Comparison of ENCODE assay signal across 22 cellular contexts in genomic region chr2:206198677-206199076, GRCh38. TPM values are rescaled to one million over a fixed set of nuclear protein-coding genes. Genes with fewer than 3 reads are reported as not detected.
DNase-seq lines count a peak whose midpoint lies in the region; ATAC-seq and TF ChIP-seq lines count a peak whose summit lies in the region.
"Had no signal": no experiment of that assay in that cellular context is flagged by ENCODE, and none has a peak within 500 bp of the region (broad histone marks: within the 10 kb centered on the region; RNA-seq: fewer than 3 reads in every experiment).

No MANE protein-coding gene starts in this region.

- TF ChIP-seq CTCF in PC-3 (conservative IDR thresholded peaks at IDR 0.05; ENCODE audit: low read depth, low read length) (no peak), esophagus squamous epithelium (IDR thresholded peaks at IDR 0.05) (no peak), osteocyte (IDR thresholded peaks at IDR 0.05) (no peak)

- ATAC-seq in PC-3: peak; percentile 50
- ATAC-seq in GM18868 (IDR thresholded peaks at IDR 0.05; ENCODE audit: unreplicated experiment): no peak
- no peak for ATAC-seq in GM21737 (IDR thresholded peaks at IDR 0.05; ENCODE audit: unreplicated experiment)
- ATAC-seq: activated CD8-positive, alpha-beta memory T cell treated with anti-CD3 and anti-CD28 coated beads, Interleukin-2, amount 10 ng/mL, durations not matched to agents 7 days and 5 days; GM12878; K562; pancreas had no signal

- DNase-seq in EH (ENCODE audit: low read depth) (peak; percentile 38), PC-3 (peak; percentile 27), esophagus squamous epithelium (lab: John Stamatoyannopoulos, UW) (no peak), osteocyte (ENCODE audit: extremely low spot score, unreplicated experiment) (no peak), posterior vena cava (ENCODE audit: low spot score) (no peak), nucleus accumbens (lab: John Stamatoyannopoulos, UW) (no peak)
- DNase-seq: activated CD8-positive, alpha-beta memory T cell treated with anti-CD3 and anti-CD28 coated beads, Interleukin-2, amount 10 ng/mL, durations not matched to agents 7 days and 5 days; amygdala; BE2C; glutamatergic neuron; NCI-H1092 treated with DMSO at 0.1 percent for 48 hours; NCI-H526 treated with DMSO at 0.1 percent for 48 hours; pancreas; stimulated activated CD4-positive, alpha-beta T cell treated with anti-CD3 and anti-CD28 coated beads, Interleukin-4, amount 100 ng/mL, for 1 hour; T-helper 9 cell had no signal

- H3K4me2 ChIP-seq in PC-3 (ENCODE audit: low read length): no peak overlapping the region

- intact Hi-C loops in PC-3 (cut with micrococcal nuclease) (no loop called here), esophagus squamous epithelium (cut with DNase I) (no loop called here), posterior vena cava (cut with DNase I) (no loop called here)

- no peak overlapping the region for H2AFZ ChIP-seq in PC-3 (ENCODE audit: low read length)

- no peaks in the 10 kb centered on the region for H3K9me3 Mint-ChIP-seq in osteocyte (ENCODE audit: unreplicated experiment)
- H3K9me3 Mint-ChIP-seq: activated T-helper 2 cell treated with anti-CD3 and anti-CD28 coated beads, Interferon-gamma antibody, Interleukin-2, Interleukin-4, amounts not matched to agents 10 μg/mL and 5 μg/mL and 100 μg/mL, durations not matched to agents 14 hours and 24 hours and 36 hours had no signal

- H3K36me3 Mint-ChIP-seq in osteocyte (ENCODE audit: unreplicated experiment): peaks cover 7% of the 10 kb centered on the region
- H3K36me3 Mint-ChIP-seq: activated CD8-positive, alpha-beta memory T cell treated with anti-CD3 and anti-CD28 coated beads, Interleukin-2, amount 10 ng/mL, durations not matched to agents 7 days and 5 days had no signal

- no peaks in the 10 kb centered on the region for H4K20me1 ChIP-seq in PC-3 (ENCODE audit: low read length)

- H3K4me3 ChIP-seq in PC-3 (ENCODE audit: low read length) (no peak overlapping the region), esophagus squamous epithelium (no peak overlapping the region)
- H3K4me3 ChIP-seq: GM12878, K562, lung, pancreas, skin epidermis had no signal

- H3K9me3 ChIP-seq in PC-3 (ENCODE audit: low read length): no peaks in the 10 kb centered on the region
- H3K9me3 ChIP-seq in esophagus squamous epithelium: no peaks in the 10 kb centered on the region
- H3K9me3 ChIP-seq: BE2C, pancreas had no signal

- H3K79me2 ChIP-seq in PC-3 (ENCODE audit: low read length): no peaks in the 10 kb centered on the region

- peak overlapping the region; percentile 48 for H3K4me3 Mint-ChIP-seq in osteocyte (ENCODE audit: unreplicated experiment)
- H3K4me3 Mint-ChIP-seq: activated CD8-positive, alpha-beta memory T cell treated with anti-CD3 and anti-CD28 coated beads, Interleukin-2, amount 10 ng/mL, durations not matched to agents 7 days and 5 days had no signal

- H3K4me1 ChIP-seq in PC-3 (ENCODE audit: insufficient read depth, low read length): no peaks in the 10 kb centered on the region
- H3K4me1 ChIP-seq in esophagus squamous epithelium: peaks cover 5 to 56% (median 19%) of the 10 kb centered on the region in 3 donors
- H3K4me1 ChIP-seq: BE2C, pancreas had no signal

- 4 to 27% methylated on average over 1 of the region's 1 CpG for WGBS in esophagus squamous epithelium, 2 donors

- TF ChIP-seq POLR2A in esophagus squamous epithelium (IDR thresholded peaks at IDR 0.05): no peak

- POLR2A ChIA-PET in PC-3 (lab: Charles Lee; ENCODE audit: unreplicated experiment): no interaction called here

- H3K27ac ChIP-seq in PC-3 (ENCODE audit: low read length) (no peak overlapping the region), esophagus squamous epithelium (peak overlapping the region; percentile 34 to 71 (median 69))
- H3K27ac ChIP-seq: pancreas had no signal

- no peaks in the 10 kb centered on the region for H3F3A ChIP-seq in PC-3 (ENCODE audit: low read length, unreplicated experiment)

- BruUV-seq in PC-3 (replicated peaks; lab: Mats Ljungman, UMichigan): no TSS peak

- H3K27ac Mint-ChIP-seq in osteocyte (ENCODE audit: unreplicated experiment): peak overlapping the region; percentile 86
- H3K27ac Mint-ChIP-seq: activated CD8-positive, alpha-beta memory T cell treated with anti-CD3 and anti-CD28 coated beads, Interleukin-2, amount 10 ng/mL, durations not matched to agents 7 days and 5 days; activated T-helper 2 cell treated with anti-CD3 and anti-CD28 coated beads, Interferon-gamma antibody, Interleukin-2, Interleukin-4, amounts not matched to agents 10 μg/mL and 5 μg/mL and 100 μg/mL, durations not matched to agents 14 hours and 24 hours and 36 hours had no signal

- H3K36me3 ChIP-seq in PC-3 (ENCODE audit: low read depth, low read length) (no peaks in the 10 kb centered on the region), esophagus squamous epithelium (no peaks in the 10 kb centered on the region)
- H3K36me3 ChIP-seq: BE2C, pancreas had no signal

- H3K9me2 ChIP-seq in PC-3 (replicated peaks; ENCODE audit: low read length): no peaks in the 10 kb centered on the region

- H3K9ac ChIP-seq in PC-3 (ENCODE audit: low read length): no peak overlapping the region

- H3K27me3 Mint-ChIP-seq in osteocyte (ENCODE audit: unreplicated experiment): no peaks in the 10 kb centered on the region

- peaks cover 39% of the 10 kb centered on the region for H3K4me1 Mint-ChIP-seq in osteocyte (ENCODE audit: unreplicated experiment)
- H3K4me1 Mint-ChIP-seq: activated CD8-positive, alpha-beta memory T cell treated with anti-CD3 and anti-CD28 coated beads, Interleukin-2, amount 10 ng/mL, durations not matched to agents 7 days and 5 days had no signal

- CTCF ChIA-PET in PC-3 (lab: Charles Lee): no interaction called here

- no peaks in the 10 kb centered on the region for H3K27me3 ChIP-seq in PC-3 (ENCODE audit: low read length)
- H3K27me3 ChIP-seq in esophagus squamous epithelium: no peaks in the 10 kb centered on the region
- H3K27me3 ChIP-seq: BE2C, pancreas had no signal

RNA-seq across cellular contexts. Expression of gene EEF1B2, which starts 39.0 kb away (rescaled TPM):
- 596 and 616 TPM in 2 replicates for total RNA-seq in PC-3 (2014; rRNA removed)
- 100 to 1,000 TPM; 243 to 631 (median 564) TPM for total RNA-seq in esophagus squamous epithelium
- total RNA-seq in osteocyte: 425 and 433 TPM in 2 replicates
- 100 to 1,000 TPM; 389 to 393 TPM for total RNA-seq in posterior vena cava

RNA-seq across cellular contexts. Expression of gene NDUFS1, which starts 39.4 kb away (rescaled TPM):
- total RNA-seq in PC-3 (2014; rRNA removed): 80.7 and 110 TPM in 2 replicates
- total RNA-seq in esophagus squamous epithelium: 100 to 1,000 TPM in 2 of 4 donors, 10 to 100 TPM in 2; 87.5 to 155 (median 95.9) TPM
- total RNA-seq in osteocyte: 90.5 and 97.2 TPM in 2 replicates
- 10 to 100 TPM; 72.1 to 72.7 TPM for total RNA-seq in posterior vena cava

Comparison
In these comparisons a context has a peak if more than half of its experiments do, and no peak if none do; other contexts are left out.
1. DNase-seq: peak in EH (single experiment) and PC-3 (single experiment); none in esophagus squamous epithelium (single experiment), osteocyte (single experiment), posterior vena cava (single experiment) and nucleus accumbens (0 of 56).